ENCODE assay signal across 6 cellular contexts in genomic region chr10:75055896-75056406, GRCh38. TPM values are rescaled to one million over a fixed set of nuclear protein-coding genes. Genes with fewer than 3 reads are reported as not detected.
A peak's percentile ranks its signal among the peaks of the same experiment; 100 is the strongest.
DNase-seq lines count a peak whose midpoint lies in the region; ATAC-seq and TF ChIP-seq lines count a peak whose summit lies in the region.
"Not testable (repeated sequence)": the region's sequence is repeated elsewhere in the genome, so short reads cannot be mapped to it uniquely, and the experiment has no call there.

No MANE protein-coding gene starts in this region.

- H3K4me2 ChIP-seq in PC-3 (ENCODE audit: low read length) = not testable (repeated sequence)

- not testable (repeated sequence) for H3K27me3 Mint-ChIP-seq in MCF 10A (ENCODE audit: insufficient read depth, unreplicated experiment)

- POLR2A ChIA-PET in HEK293 (lab: Yijun Ruan, JAX) = interaction anchor here (0.7 kb wide), 1 partner anchor 308 kb away, joined by 3 read pairs; no protein-coding TSS in a partner anchor
- POLR2A ChIA-PET in PC-3 (lab: Charles Lee; ENCODE audit: unreplicated experiment); MCF 10A (lab: Yijun Ruan, JAX): not testable (repeated sequence)

- not testable (repeated sequence) for BruUV-seq in PC-3 (replicated peaks; lab: Mats Ljungman, UMichigan); MCF 10A (replicated peaks; lab: Mats Ljungman, UMichigan)

- H3K4me1 Mint-ChIP-seq in MCF 10A (ENCODE audit: insufficient read depth, unreplicated experiment) = peaks cover 12% of the 10 kb centered on the region

- not testable (repeated sequence) for H3K27me3 ChIP-seq in PC-3 (ENCODE audit: low read length); foreskin keratinocyte; sigmoid colon

- peak; percentile 27 for ATAC-seq in PC-3
- ATAC-seq in foreskin keratinocyte = peak; percentile 56

- H3K9me3 ChIP-seq in HEK293 (ENCODE audit: control insufficient read depth, insufficient read depth, low read depth, low read length); PC-3 (ENCODE audit: low read length); sigmoid colon: not testable (repeated sequence)

- H3K9ac ChIP-seq in PC-3 (ENCODE audit: low read length) = not testable (repeated sequence)

- H2AFZ ChIP-seq in PC-3 (ENCODE audit: low read length) = not testable (repeated sequence)

- H3K4me3 Mint-ChIP-seq in MCF 10A (ENCODE audit: unreplicated experiment) = not testable (repeated sequence)

- not testable (repeated sequence) for H3F3A ChIP-seq in PC-3 (ENCODE audit: low read length, unreplicated experiment)

- not testable (repeated sequence) for H3K27ac Mint-ChIP-seq in MCF 10A (ENCODE audit: low read depth, unreplicated experiment)

- DNase-seq in ELR (ENCODE audit: low read depth) (peak; percentile 17), PC-3 (peak; percentile 59), MCF 10A (ENCODE audit: unreplicated experiment) (peak; percentile 31), sigmoid colon (peak; percentile 26)
- not testable (repeated sequence) for DNase-seq in foreskin keratinocyte

- H3K9me2 ChIP-seq in PC-3 (replicated peaks; ENCODE audit: low read length) = not testable (repeated sequence)

- CTCF ChIA-PET in HEK293 (lab: Yijun Ruan, JAX); PC-3 (lab: Charles Lee): not testable (repeated sequence)
- CTCF ChIA-PET in MCF 10A (lab: Yijun Ruan, JAX) = interaction anchor here (0.6 to 0.7 kb wide), 2 partner anchors 31 to 769 kb away, joined by 3 to 4 read pairs; no protein-coding TSS in a partner anchor

- not testable (repeated sequence) for H3K9me3 Mint-ChIP-seq in MCF 10A (ENCODE audit: unreplicated experiment)

- not testable (repeated sequence) for H3K79me2 ChIP-seq in PC-3 (ENCODE audit: low read length)

- H3K4me1 ChIP-seq in HEK293 (ENCODE audit: control insufficient read depth, insufficient read depth, low read length); PC-3 (ENCODE audit: insufficient read depth, low read length); foreskin keratinocyte; sigmoid colon: not testable (repeated sequence)

- intact Hi-C loops in PC-3 (cut with micrococcal nuclease); MCF 10A (cut with micrococcal nuclease); sigmoid colon (cut with DNase I): not testable (repeated sequence)

- not testable (repeated sequence) for H3K4me3 ChIP-seq in HEK293 (ENCODE audit: low read depth, low read length); PC-3 (ENCODE audit: low read length); sigmoid colon

- H3K36me3 ChIP-seq in HEK293 (ENCODE audit: control insufficient read depth in 2 of 2, insufficient read depth in 1 of 2, low read length in 2 of 2); PC-3 (ENCODE audit: low read depth, low read length); sigmoid colon: not testable (repeated sequence)

- H3K36me3 Mint-ChIP-seq in MCF 10A (ENCODE audit: insufficient read depth, unreplicated experiment) = not testable (repeated sequence)

- TF ChIP-seq CTCF in HEK293 (tag by site-specific recombination; IDR thresholded peaks at IDR 0.05); PC-3 (conservative IDR thresholded peaks at IDR 0.05; ENCODE audit: low read depth, low read length); MCF 10A (IDR thresholded peaks at IDR 0.05; ENCODE audit: unreplicated experiment); foreskin keratinocyte (conservative IDR thresholded peaks at IDR 0.05); sigmoid colon (IDR thresholded peaks at IDR 0.05): not testable (repeated sequence)

- H3K27ac ChIP-seq in HEK293 (ENCODE audit: extremely low read depth, low read depth, low read length); PC-3 (ENCODE audit: low read length); foreskin keratinocyte; sigmoid colon: not testable (repeated sequence)

- not testable (repeated sequence) for TF ChIP-seq POLR2A in sigmoid colon (IDR thresholded peaks at IDR 0.05)

- not testable (repeated sequence) for TF ChIP-seq EP300 in sigmoid colon (IDR thresholded peaks at IDR 0.05)

- not testable (repeated sequence) for H4K20me1 ChIP-seq in PC-3 (ENCODE audit: low read length)

- WGBS in sigmoid colon, 2 donors = 64 to 82% methylated on average over 2 of the region's 2 CpGs

TF ChIP-seq in HEK293, 187 proteins besides CTCF, POLR2A, EP300 and RAD21:
- TF ChIP-seq SCRT2 (tag by site-specific recombination; IDR thresholded peaks at IDR 0.05) = 0 out of 2 replicates have a peak, but pooled peaks have one; percentile 29

RNA-seq across cellular contexts. Expression of gene SAMD8, which starts 55.5 kb away (rescaled TPM):
- total RNA-seq in PC-3 (2014; rRNA removed) (47.4 and 48.6 TPM in 2 replicates), MCF 10A (2022) (28.1 and 33.9 TPM in 2 replicates), foreskin keratinocyte (16.8 and 17.0 TPM in 2 replicates), sigmoid colon (10 to 100 TPM; 25.0 to 37.5 (median 28.8) TPM)
- polyA plus RNA-seq in foreskin keratinocyte (3.8 and 4.2 TPM in 2 replicates), sigmoid colon (1 to 10 TPM; 2.1 to 6.3 (median 3.0) TPM)
